Comparison of ENCODE assay signal across 27 cellular contexts in the genomic region with DNA sequence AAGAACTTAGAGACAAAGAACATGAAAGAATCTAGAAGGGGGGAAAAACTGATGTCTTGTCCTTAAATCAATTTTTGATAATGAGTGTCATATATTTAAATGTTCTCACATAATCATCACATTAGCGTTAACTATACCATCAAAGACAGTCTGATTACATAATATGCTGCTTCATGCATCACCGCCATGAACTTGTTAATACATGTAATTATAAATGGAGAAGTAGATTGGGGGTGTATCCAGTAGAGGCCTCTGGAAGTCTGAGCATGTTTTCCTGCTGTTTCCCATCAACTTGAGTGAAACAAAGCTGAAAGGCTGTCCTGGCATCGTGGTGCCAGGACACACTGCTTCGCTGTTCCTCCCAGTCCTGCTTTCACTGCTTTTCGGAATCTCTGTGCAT. TPM values are rescaled to one million over a fixed set of nuclear protein-coding genes. Genes with fewer than 3 reads are reported as not detected.
DNase-seq lines count a peak whose midpoint lies in the region; ATAC-seq, FAIRE-seq and TF ChIP-seq lines count a peak whose summit lies in the region.
"Had no signal": no experiment of that assay in that cellular context is flagged by ENCODE, and none has a peak within 500 bp of the region (broad histone marks: within the 10 kb centered on the region; RNA-seq: fewer than 3 reads in every experiment).

No MANE protein-coding gene starts in this region.

- no peaks in the 10 kb centered on the region for H3K27me3 ChIP-seq in keratinocyte (ENCODE audit: control insufficient read depth, extremely low read depth, insufficient read depth, low read length)

- no peaks in the 10 kb centered on the region for H3K9me1 ChIP-seq in keratinocyte (ENCODE audit: control insufficient read depth, extremely low read depth, insufficient read depth, low read length)

- no peak overlapping the region for H3K9ac ChIP-seq in keratinocyte (ENCODE audit: control insufficient read depth, extremely low read depth, insufficient read depth, low read length)
- H3K9ac ChIP-seq: BLaER1 treated with 17β-estradiol and CSF1 and Interleukin-3, amounts not matched to agents 10 nM and 100 nM had no signal

- TF ChIP-seq CTCF in epithelial cell of esophagus (IDR thresholded peaks at IDR 0.05; ENCODE audit: insufficient read depth, low read depth, low read length, missing control alignments), result no peak
- no peak for TF ChIP-seq CTCF in keratinocyte (optimal IDR thresholded peaks at IDR 0.05 in 1 of 3, IDR thresholded peaks at IDR 0.05 in 1 of 3, conservative IDR thresholded peaks at IDR 0.05 in 1 of 3; ENCODE audit: extremely low read depth in 1 of 3, insufficient read depth in 2 of 3, low read length in 3 of 3)

- H3K4me1 ChIP-seq in keratinocyte (ENCODE audit: control insufficient read depth, extremely low read depth, insufficient read depth, low read length), result peaks cover 13% of the 10 kb centered on the region
- H3K4me1 ChIP-seq: A549, BE2C, HAP-1 had no signal

- ATAC-seq in GM19397 (IDR thresholded peaks at IDR 0.05; ENCODE audit: unreplicated experiment), result no peak
- ATAC-seq: A549, GM12878 had no signal

- H3K4me2 ChIP-seq in keratinocyte (ENCODE audit: control insufficient read depth, extremely low read depth, insufficient read depth, low read depth, low read length), result peak overlapping the region; percentile 19
- H3K4me2 ChIP-seq: A549 had no signal

- no peak for FAIRE-seq in keratinocyte (lab: Jason Lieb, UNC)
- FAIRE-seq: A549, D721Med, GM12878, GM19239, H54 had no signal

- dilution Hi-C loops in keratinocyte (cut with MboI; ENCODE audit: extremely low pct_ligation_motif_present, low sequenced_read_pairs), result no loop called here

- H3K9me3 ChIP-seq in keratinocyte (ENCODE audit: control insufficient read depth, low read depth, low read length), result no peaks in the 10 kb centered on the region
- H3K9me3 ChIP-seq: A549, BE2C, HAP-1 had no signal

- H4K20me1 ChIP-seq in keratinocyte (ENCODE audit: control insufficient read depth, extremely low read depth, insufficient read depth, low read length), result no peaks in the 10 kb centered on the region
- H4K20me1 ChIP-seq: BLaER1 treated with 17β-estradiol and CSF1 and Interleukin-3, amounts not matched to agents 10 nM and 100 nM had no signal

- H3K79me2 ChIP-seq in keratinocyte (ENCODE audit: control insufficient read depth, insufficient read depth, low read length), result no peaks in the 10 kb centered on the region

- DNase-seq in NOMO-1 (lab: John Stamatoyannopoulos, UW; ENCODE audit: unreplicated experiment in 2 of 2) (peak; percentile 27 to 46), NOMO-1 treated with dmso at 0.1 percent for 144 hours (lab: John Stamatoyannopoulos, UW; ENCODE audit: unreplicated experiment) (no peak), NOMO-1 treated with DMSO at 0.1 percent for 48 hours (lab: John Stamatoyannopoulos, UW; ENCODE audit: unreplicated experiment) (peak; percentile 49), epithelial cell of esophagus (ENCODE audit: low read depth) (peak; percentile 61), keratinocyte (ENCODE audit: low read depth, low spot score) (no peak)
- no peak for DNase-seq in activated naive CD4-positive, alpha-beta T cell treated with anti-CD3 and anti-CD28 coated beads, Interleukin-2, amount 50 U/mL, for 16 hours
- DNase-seq: 8988T; ACHN; AML-193; BE2C; CD4-positive, alpha-beta T cell; CD8-positive, alpha-beta memory T cell; DMS 273 treated with DMSO at 0.1 percent for 48 hours; DMS79; EL; GDM1; GOT3; HFFc6 had no signal

- no peak overlapping the region for H3K4me3 ChIP-seq in epithelial cell of esophagus (ENCODE audit: low read length)
- H3K4me3 ChIP-seq in keratinocyte (ENCODE audit: control insufficient read depth in 2 of 3, extremely low read depth in 1 of 3, insufficient read depth in 2 of 3, low read depth in 1 of 3, low read length in 3 of 3), result no peak overlapping the region
- H3K4me3 ChIP-seq: A549; BLaER1 treated with 17β-estradiol and CSF1 and Interleukin-3, amounts not matched to agents 10 nM and 100 nM; GM12878; HAP-1 had no signal

- H3K27ac ChIP-seq in keratinocyte (ENCODE audit: control insufficient read depth, insufficient read depth, low read length), result no peak overlapping the region
- H3K27ac ChIP-seq: A549; BLaER1 treated with 17β-estradiol and CSF1 and Interleukin-3, amounts not matched to agents 10 nM and 100 nM had no signal

- no peaks in the 10 kb centered on the region for H3K36me3 ChIP-seq in keratinocyte (ENCODE audit: control insufficient read depth in 2 of 2, extremely low read depth in 1 of 2, insufficient read depth in 2 of 2, low read length in 2 of 2)
- H3K36me3 ChIP-seq: BE2C; BLaER1 treated with 17β-estradiol and CSF1 and Interleukin-3, amounts not matched to agents 10 nM and 100 nM; HAP-1 had no signal

- H2AFZ ChIP-seq in keratinocyte (ENCODE audit: control insufficient read depth, low read length), result peak overlapping the region; percentile 75

RNA-seq across cellular contexts. Expression of gene PRLHR, which starts 48.2 kb away (rescaled TPM):
- polyA plus RNA-seq in keratinocyte, result not detected in 3 replicates
- not detected for polyA plus RNA-seq in keratinocyte (2011; ENCODE audit: low read depth)
- polyA plus RNA-seq in keratinocyte (2011; cell fraction: cytosol; rRNA removed), result not detected in 2 replicates
- not detected in 2 replicates for polyA plus RNA-seq in keratinocyte (2011; cell fraction: nucleus; rRNA removed)
- polyA plus RNA-seq in keratinocyte (2012; ENCODE audit: low replicate concordance), result not detected in 2 replicates
- polyA minus RNA-seq in keratinocyte, result not detected in 3 replicates
- not detected for polyA minus RNA-seq in keratinocyte (2011; cell fraction: cytosol; rRNA and poly(A)+ RNA removed)
- polyA minus RNA-seq in keratinocyte (2011; cell fraction: nucleus; rRNA and poly(A)+ RNA removed), result not detected in 2 replicates
- polyA plus RNA-seq: A549; CD14-positive monocyte; CD8-positive, alpha-beta memory T cell; GM12878 had no signal

Comparison
In these comparisons a context has a peak if more than half of its experiments do, and no peak if none do; other contexts are left out.
1. DNase-seq: peak in NOMO-1 (2 of 2), NOMO-1 treated with DMSO at 0.1 percent for 48 hours (single experiment) and epithelial cell of esophagus (single experiment); none in NOMO-1 treated with dmso at 0.1 percent for 144 hours (single experiment), keratinocyte (single experiment) and activated naive CD4-positive, alpha-beta T cell treated with anti-CD3 and anti-CD28 coated beads, Interleukin-2, amount 50 U/mL, for 16 hours (single experiment).